ENCODE assay signal across 13 cellular contexts in genomic region chr7:105112440-105113418, GRCh38.
DNase-seq lines count a peak whose midpoint lies in the region; ATAC-seq, FAIRE-seq and TF ChIP-seq lines count a peak whose summit lies in the region.
"Had no signal": no experiment of that assay in that cellular context is flagged by ENCODE, and none has a peak within 500 bp of the region (broad histone marks: within the 10 kb centered on the region; RNA-seq: fewer than 3 reads in every experiment).

No MANE protein-coding gene starts in this region.

- intact Hi-C loops in activated CD8-positive, alpha-beta T cell treated with anti-CD3 and anti-CD28 coated beads for 36 hours (cut with micrococcal nuclease) = no loop called here
- intact Hi-C loops in left cardiac atrium (cut with DNase I) = no loop called here
- intact Hi-C loops in PC-9 (cut with micrococcal nuclease; ENCODE audit: unreplicated experiment) = loop anchor here (10.0 kb wide), 1 partner anchor 222 kb away; no protein-coding TSS in a partner anchor

- no peaks in the 10 kb centered on the region for H3K79me2 ChIP-seq in PC-9 (ENCODE audit: low read depth)

- no peak for DNase-seq in GM12891 (ENCODE audit: insufficient read length, low spot score)
- DNase-seq in activated CD8-positive, alpha-beta T cell treated with anti-CD3 and anti-CD28 coated beads for 36 hours = no peak
- DNase-seq in left cardiac atrium = no peak
- DNase-seq in pons (ENCODE audit: low spot score) = peak; percentile 57
- no peak for DNase-seq in PC-9
- DNase-seq: activated gamma-delta T cell treated with Interleukin-2 at 50 U/mL for 16 hours; MM.1S; NCI-H748 treated with DMSO at 0.1 percent for 48 hours; stimulated activated naive CD4-positive, alpha-beta T cell had no signal

- H3F3A ChIP-seq in PC-9 (ENCODE audit: insufficient read depth, low read depth) = peaks cover 29% of the 10 kb centered on the region

- no peaks in the 10 kb centered on the region for H3K9me3 Mint-ChIP-seq in activated CD8-positive, alpha-beta T cell treated with anti-CD3 and anti-CD28 coated beads for 36 hours

- BruUV-seq in PC-9 (replicated peaks; lab: Mats Ljungman, UMichigan) = no TSS peak

- H3K4me2 ChIP-seq in PC-9 = no peak overlapping the region

- H3K4me3 ChIP-seq in PC-9 = no peak overlapping the region

- peaks cover 71% of the 10 kb centered on the region for H3K36me3 Mint-ChIP-seq in activated CD8-positive, alpha-beta T cell treated with anti-CD3 and anti-CD28 coated beads for 36 hours (ENCODE audit: low read depth)

- H3K9me2 ChIP-seq in PC-9 (ENCODE audit: insufficient read depth) = no peaks in the 10 kb centered on the region

- POLR2A ChIA-PET in activated CD8-positive, alpha-beta T cell treated with anti-CD3 and anti-CD28 coated beads for 36 hours (lab: Charles Lee) = no interaction called here
- POLR2A ChIA-PET in PC-9 (lab: Charles Lee; ENCODE audit: unreplicated experiment) = no interaction called here

- FAIRE-seq in GM12891 (lab: Jason Lieb, UNC) = no peak

- no peak overlapping the region for H3K27ac ChIP-seq in PC-9
- H3K27ac ChIP-seq: epithelial cell of prostate had no signal

- H3K27me3 ChIP-seq in PC-9 (ENCODE audit: insufficient read depth, low read depth) = no peaks in the 10 kb centered on the region

- peaks cover 39% of the 10 kb centered on the region for H3K36me3 ChIP-seq in PC-9 (ENCODE audit: low read depth)

- H3K4me3 Mint-ChIP-seq in activated CD8-positive, alpha-beta T cell treated with anti-CD3 and anti-CD28 coated beads for 36 hours = no peak overlapping the region

- H2AFZ ChIP-seq in PC-9 = no peak overlapping the region

- peak; percentile 58 for TF ChIP-seq POLR2A in GM12891 (IDR thresholded peaks at IDR 0.05; ENCODE audit: low read depth, low read length)

- H4K20me1 ChIP-seq in PC-9 (ENCODE audit: insufficient read depth) = 0 out of 2 replicates have a peak, but pooled peaks cover 9% of the 10 kb centered on the region

- no peak for TF ChIP-seq CTCF in activated CD8-positive, alpha-beta T cell treated with anti-CD3 and anti-CD28 coated beads for 36 hours (IDR thresholded peaks at IDR 0.05)
- no peak for TF ChIP-seq CTCF in PC-9 (conservative IDR thresholded peaks at IDR 0.05)

- no peaks in the 10 kb centered on the region for H3K9me3 ChIP-seq in PC-9 (ENCODE audit: insufficient read depth, low read depth)

- H3K4me1 Mint-ChIP-seq in activated CD8-positive, alpha-beta T cell treated with anti-CD3 and anti-CD28 coated beads for 36 hours (ENCODE audit: low read depth) = peaks cover 12% of the 10 kb centered on the region

- peak overlapping the region; percentile 79 for H3K27ac Mint-ChIP-seq in activated CD8-positive, alpha-beta T cell treated with anti-CD3 and anti-CD28 coated beads for 36 hours

- no peaks in the 10 kb centered on the region for H3K4me1 ChIP-seq in PC-9 (replicated peaks; ENCODE audit: insufficient read depth)

- CTCF ChIA-PET in activated CD8-positive, alpha-beta T cell treated with anti-CD3 and anti-CD28 coated beads for 36 hours (lab: Charles Lee) = interaction anchor here (1.4 kb wide), 1 partner anchor 18 kb away, joined by 4 read pairs; no protein-coding TSS in a partner anchor
- CTCF ChIA-PET in PC-9 (lab: Charles Lee) = interaction anchor here (0.6 kb wide), 1 partner anchor 930 kb away, joined by 5 read pairs; no protein-coding TSS in a partner anchor

- peak; percentile 22 for ATAC-seq in activated CD8-positive, alpha-beta T cell treated with anti-CD3 and anti-CD28 coated beads for 36 hours
- ATAC-seq in left cardiac atrium = peak; percentile 27 to 29
- ATAC-seq in HG03175 (IDR thresholded peaks at IDR 0.05; ENCODE audit: unreplicated experiment) = no peak
- ATAC-seq in GM18870 (IDR thresholded peaks at IDR 0.05; ENCODE audit: unreplicated experiment) = no peak
- ATAC-seq in HG03521 (IDR thresholded peaks at IDR 0.05; ENCODE audit: unreplicated experiment) = no peak

- no peaks in the 10 kb centered on the region for H3K27me3 Mint-ChIP-seq in activated CD8-positive, alpha-beta T cell treated with anti-CD3 and anti-CD28 coated beads for 36 hours

TF ChIP-seq in GM12891, 5 proteins besides CTCF, POLR2A, EP300 and RAD21:
- TF ChIP-seq TAF1 (IDR thresholded peaks at IDR 0.05; ENCODE audit: low read depth, low read length) (no peak), PAX5 (IDR thresholded peaks at IDR 0.05; ENCODE audit: insufficient read depth, low read length, severe bottlenecking) (no peak), POU2F2 (IDR thresholded peaks at IDR 0.05; ENCODE audit: low read depth, low read length) (0 out of 2 replicates have a peak, but pooled peaks have one; percentile 42), POLR2AphosphoS5 (IDR thresholded peaks at IDR 0.05; ENCODE audit: low read depth, low read length) (peak; percentile 34; the same call in 1 of the 2 replicates), SPI1 (IDR thresholded peaks at IDR 0.05; ENCODE audit: low read depth, low read length) (no peak)

Comparison
In these comparisons a context has a peak if more than half of its experiments do, and no peak if none do; other contexts are left out.
1. ATAC-seq: peak in activated CD8-positive, alpha-beta T cell treated with anti-CD3 and anti-CD28 coated beads for 36 hours (single experiment) and left cardiac atrium (2 of 2); none in HG03175 (single experiment), GM18870 (single experiment) and HG03521 (single experiment).